ENCODE assay signal across 8 cellular contexts in genomic region chr2:126244937-126245336, GRCh38.
A peak's percentile ranks its signal among the peaks of the same experiment; 100 is the strongest.
DNase-seq lines count a peak whose midpoint lies in the region; FAIRE-seq and TF ChIP-seq lines count a peak whose summit lies in the region.

No MANE protein-coding gene starts in this region.

- no peak overlapping the region for H2AFZ ChIP-seq in KMS-11 (ENCODE audit: low read depth)

- H3K4me3 ChIP-seq in GM12875 (ENCODE audit: low read depth, low read length) (no peak overlapping the region), KMS-11 (IDR thresholded peaks at IDR 0.05; ENCODE audit: insufficient read depth, low read depth, low read length) (no peak overlapping the region)

- DNase-seq in ACHN (peak; percentile 66), inferior parietal cortex (ENCODE audit: extremely low spot score) (peak; percentile 22), urothelium cell line (ENCODE audit: low spot score) (peak; percentile 39), HCEC 1CT (no peak), AG08395 (ENCODE audit: low spot score) (no peak)
- peak; percentile 59 to 63 for DNase-seq in activated CD4-positive, alpha-beta T cell treated with anti-CD3 and anti-CD28 coated beads, Interleukin-2, amount 50 U/mL, for 48 hours

- no peak overlapping the region for H3K9ac ChIP-seq in KMS-11

- no peak for FAIRE-seq in urothelium cell line (lab: Jason Lieb, UNC)

- no peaks in the 10 kb centered on the region for H3K36me3 ChIP-seq in KMS-11 (ENCODE audit: insufficient read depth)

- H3K27ac ChIP-seq in KMS-11: no peak overlapping the region

- no peaks in the 10 kb centered on the region for H3K79me2 ChIP-seq in KMS-11 (ENCODE audit: insufficient read depth, low read depth)

- no peaks in the 10 kb centered on the region for H3K27me3 ChIP-seq in KMS-11 (ENCODE audit: insufficient read depth, low read depth)

- in situ Hi-C loops in ACHN (cut with HindIII; ENCODE audit: low pct_ligation_motif_present, low pct_unique_long_range_greater_than_20kb, low sequenced_read_pairs): no loop called here

- no peaks in the 10 kb centered on the region for H3K4me1 ChIP-seq in KMS-11 (ENCODE audit: low read depth, poor library complexity, severe bottlenecking)

- H3K4me2 ChIP-seq in KMS-11: no peak overlapping the region

- TF ChIP-seq CTCF in GM12875 (IDR thresholded peaks at IDR 0.05; ENCODE audit: borderline replicate concordance, insufficient read depth, low read depth, low read length): peak; percentile 53; the same call in 1 of the 2 replicates
- 0 out of 2 replicates have a peak, but pooled peaks have one; percentile 21 for TF ChIP-seq CTCF in KMS-11 (conservative IDR thresholded peaks at IDR 0.05; ENCODE audit: low read depth, low read length)

- no peaks in the 10 kb centered on the region for H4K20me1 ChIP-seq in KMS-11 (ENCODE audit: insufficient read depth)

Comparison
In these comparisons a context has a peak if more than half of its experiments do, and no peak if none do; other contexts are left out.
1. DNase-seq: peak in ACHN (single experiment), activated CD4-positive, alpha-beta T cell treated with anti-CD3 and anti-CD28 coated beads, Interleukin-2, amount 50 U/mL, for 48 hours (2 of 2), inferior parietal cortex (single experiment) and urothelium cell line (single experiment); none in HCEC 1CT (single experiment) and AG08395 (single experiment).